In genomic region chr19:35661995-35662340, GRCh38 we compare ENCODE assay signal across 12 cellular contexts. TPM values are rescaled to one million over a fixed set of nuclear protein-coding genes. Genes with fewer than 3 reads are reported as not detected.
"Had no signal": no experiment of that assay in that cellular context is flagged by ENCODE, and none has a peak within 500 bp of the region (broad histone marks: within the 10 kb centered on the region; RNA-seq: fewer than 3 reads in every experiment).

No MANE protein-coding gene starts in this region.

- DNase-seq: GOT3, H7, HFFc6, IMR-90, KG1 had no signal

- H3K4me3 Mint-ChIP-seq: HFFc6 had no signal

- ATAC-seq: HCT116, K562 had no signal

- H3K27ac ChIP-seq: GM23248, HL-60 had no signal

- H3K9me3 ChIP-seq: HAP-1 had no signal

- H3K27ac Mint-ChIP-seq: HFFc6 had no signal

- H3K4me3 ChIP-seq: GM23248, HAP-1, K562 had no signal

- H3K9me3 Mint-ChIP-seq: HFFc6 had no signal

RNA-seq across cellular contexts. Expression of gene UPK1A, which starts 4.3 kb away (rescaled TPM):
- total RNA-seq: GM23248, H4, HT1080, IMR-90, K562 had no signal

RNA-seq across cellular contexts. Expression of gene ETV2, which starts 20.4 kb away (rescaled TPM):
- total RNA-seq: GM23248, IMR-90 had no signal

RNA-seq across cellular contexts. Expression of gene ZBTB32, which starts 42.4 kb away (rescaled TPM):
- total RNA-seq: GM23248, H4, H7, HFFc6, HT1080, IMR-90 had no signal
